In genomic region chr18:80247403-80247916, GRCh38 we compare ENCODE assay signal across 8 cellular contexts. TPM values are rescaled to one million over a fixed set of nuclear protein-coding genes. Genes with fewer than 3 reads are reported as not detected.
A peak's percentile ranks its signal among the peaks of the same experiment; 100 is the strongest.
DNase-seq lines count a peak whose midpoint lies in the region; ATAC-seq and TF ChIP-seq lines count a peak whose summit lies in the region.

Gene PARD6G, minus strand, starts transcription at chr18:80247514. Its CDS starts 166 bp downstream, at chr18:80247348.

- peak within 1 kb of the TSS; percentile 64 for H2AFZ ChIP-seq in fibroblast of lung (ENCODE audit: low read length)

- CTCF ChIA-PET in naive thymus-derived CD4-positive, alpha-beta T cell (lab: Charles Lee) = no interaction called here

- peaks cover 61% of the 10 kb centered on the region for H3K27me3 Mint-ChIP-seq in activated T-cell treated with anti-CD3 and anti-CD28 coated beads, Interleukin-2, amount 50 U/mL, for 72 hours (ENCODE audit: low read depth)
- peaks cover 17 to 55% (median 41%) of the 10 kb centered on the region in 5 donors for H3K27me3 Mint-ChIP-seq in naive thymus-derived CD4-positive, alpha-beta T cell

- in situ Hi-C loops in ACHN (cut with HindIII; ENCODE audit: low pct_ligation_motif_present, low pct_unique_long_range_greater_than_20kb, low sequenced_read_pairs) = no loop called here

- no peaks in the 10 kb centered on the region for H3K79me2 ChIP-seq in fibroblast of lung (ENCODE audit: control insufficient read depth, insufficient read depth, low read length)

- no peaks in the 10 kb centered on the region for H3K9me3 ChIP-seq in fibroblast of lung (ENCODE audit: control insufficient read depth, insufficient read depth, low read depth, low read length)
- no peaks in the 10 kb centered on the region for H3K9me3 ChIP-seq in naive thymus-derived CD4-positive, alpha-beta T cell (ENCODE audit: control insufficient read depth in 2 of 3, low read length in 3 of 3)

- peak within 1 kb of the TSS; percentile 56 to 73 for H3K4me3 Mint-ChIP-seq in activated T-cell treated with anti-CD3 and anti-CD28 coated beads, Interleukin-2, amount 50 U/mL, for 72 hours
- H3K4me3 Mint-ChIP-seq in naive thymus-derived CD4-positive, alpha-beta T cell = peak within 1 kb of the TSS; percentile 32 to 85 (median 64)

- H3K27ac Mint-ChIP-seq in activated T-cell treated with anti-CD3 and anti-CD28 coated beads, Interleukin-2, amount 50 U/mL, for 72 hours = no peak within 1 kb of the TSS
- no peak within 1 kb of the TSS for H3K27ac Mint-ChIP-seq in naive thymus-derived CD4-positive, alpha-beta T cell

- POLR2A ChIA-PET in naive thymus-derived CD4-positive, alpha-beta T cell (lab: Charles Lee) = no interaction called here

- no peaks in the 10 kb centered on the region for H3K4me1 ChIP-seq in fibroblast of lung (ENCODE audit: control insufficient read depth, extremely low read depth, insufficient read depth, low read length)
- H3K4me1 ChIP-seq in naive thymus-derived CD4-positive, alpha-beta T cell (ENCODE audit: control insufficient read depth in 2 of 2, insufficient read depth in 2 of 2, low read length in 2 of 2) = no peaks in the 10 kb centered on the region

- peak in 1 of 2 donors; percentile 34 for TF ChIP-seq CTCF in fibroblast of lung (conservative IDR thresholded peaks at IDR 0.05 in 1 of 2, IDR thresholded peaks at IDR 0.05 in 1 of 2; ENCODE audit: low read depth in 1 of 2, low read length in 2 of 2)

- intact Hi-C loops in naive thymus-derived CD4-positive, alpha-beta T cell (cut with micrococcal nuclease) = no loop called here

- H3K27me3 ChIP-seq in fibroblast of lung (ENCODE audit: control insufficient read depth, insufficient read depth, low read length) = peaks cover 14% of the 10 kb centered on the region
- H3K27me3 ChIP-seq in naive thymus-derived CD4-positive, alpha-beta T cell (ENCODE audit: control insufficient read depth in 2 of 2, insufficient read depth in 2 of 2, low read length in 2 of 2) = no peaks in the 10 kb centered on the region

- H3K9ac ChIP-seq in fibroblast of lung (ENCODE audit: insufficient read depth, low read length) = peak within 1 kb of the TSS; percentile 37

- no peaks in the 10 kb centered on the region for H3K9me3 Mint-ChIP-seq in activated T-cell treated with anti-CD3 and anti-CD28 coated beads, Interleukin-2, amount 50 U/mL, for 72 hours
- no peaks in the 10 kb centered on the region for H3K9me3 Mint-ChIP-seq in naive thymus-derived CD4-positive, alpha-beta T cell

- no peak within 1 kb of the TSS for H3K27ac ChIP-seq in fibroblast of lung (ENCODE audit: insufficient read depth, low read length)
- no peak within 1 kb of the TSS for H3K27ac ChIP-seq in naive thymus-derived CD4-positive, alpha-beta T cell (ENCODE audit: low read depth, low read length)

- peak; percentile 64 for DNase-seq in ACHN
- DNase-seq in NOMO-1 treated with DMSO at 0.1 percent for 48 hours (lab: John Stamatoyannopoulos, UW; ENCODE audit: unreplicated experiment) = peak; percentile 47
- peak; percentile 60 to 61 for DNase-seq in activated T-cell treated with anti-CD3 and anti-CD28 coated beads, Interleukin-2, amount 50 U/mL, for 72 hours
- DNase-seq in fibroblast of lung (ENCODE audit: low read depth in 2 of 2) = peak; percentile 64 to 66
- DNase-seq in naive thymus-derived CD4-positive, alpha-beta T cell = peak in 5 of 9 donors; percentile 9 to 55 (median 17)
- peak; percentile 29 to 55 for DNase-seq in stimulated activated CD8-positive, alpha-beta memory T cell treated with anti-CD3 and anti-CD28 coated beads, Interleukin-7, amount 100 ng/mL, for 4 hours (ENCODE audit: low read depth in 2 of 2)

- peak within 1 kb of the TSS; percentile 93 for H3K4me2 ChIP-seq in fibroblast of lung (ENCODE audit: extremely low read depth, insufficient read depth, low read length)

- peak within 1 kb of the TSS; percentile 52 to 64 (median 55) for H3K4me3 ChIP-seq in fibroblast of lung (replicated peaks in 1 of 4; ENCODE audit: control extremely low read depth in 1 of 4, insufficient read depth in 1 of 4, low read depth in 3 of 4, low read length in 4 of 4)
- H3K4me3 ChIP-seq in naive thymus-derived CD4-positive, alpha-beta T cell (ENCODE audit: low read length) = no peak within 1 kb of the TSS

- H3K4me1 Mint-ChIP-seq in activated T-cell treated with anti-CD3 and anti-CD28 coated beads, Interleukin-2, amount 50 U/mL, for 72 hours (ENCODE audit: low read depth) = peaks cover 5% of the 10 kb centered on the region
- H3K4me1 Mint-ChIP-seq in naive thymus-derived CD4-positive, alpha-beta T cell = peaks cover 0 to 15% (median 5%) of the 10 kb centered on the region in 7 donors

- ATAC-seq in GM19043 (IDR thresholded peaks at IDR 0.05; ENCODE audit: low read depth, unreplicated experiment) = peak; percentile 74
- ATAC-seq in HG03520 (IDR thresholded peaks at IDR 0.05; ENCODE audit: unreplicated experiment) = peak; percentile 64
- ATAC-seq in activated T-cell treated with anti-CD3 and anti-CD28 coated beads, Interleukin-2, amount 50 U/mL, for 72 hours (replicated peaks in 1 of 2) = peak; percentile 79 to 81
- ATAC-seq in naive thymus-derived CD4-positive, alpha-beta T cell = peak; percentile 91

- H3K36me3 Mint-ChIP-seq in activated T-cell treated with anti-CD3 and anti-CD28 coated beads, Interleukin-2, amount 50 U/mL, for 72 hours (ENCODE audit: insufficient read depth in 2 of 2) = no peaks in the 10 kb centered on the region
- H3K36me3 Mint-ChIP-seq in naive thymus-derived CD4-positive, alpha-beta T cell = no peaks in the 10 kb centered on the region

- no peaks in the 10 kb centered on the region for H3K36me3 ChIP-seq in fibroblast of lung (ENCODE audit: control insufficient read depth, insufficient read depth, low read length)
- no peaks in the 10 kb centered on the region for H3K36me3 ChIP-seq in naive thymus-derived CD4-positive, alpha-beta T cell (ENCODE audit: control insufficient read depth in 2 of 3, insufficient read depth in 3 of 3, low read length in 3 of 3)

- no peaks in the 10 kb centered on the region for H4K20me1 ChIP-seq in fibroblast of lung (ENCODE audit: control insufficient read depth, extremely low read depth, insufficient read depth, low read length)

RNA-seq across cellular contexts. Expression of gene PARD6G, which starts in this region (rescaled TPM):
- total RNA-seq in activated T-cell treated with anti-CD3 and anti-CD28 coated beads, Interleukin-2, amount 50 U/mL, for 72 hours = not detected
- total RNA-seq in fibroblast of lung = 2.1 and 3.1 TPM in 2 replicates
- 1.0 and 1.2 TPM in 2 replicates for polyA plus RNA-seq in fibroblast of lung
- 1.6 and 2.9 TPM in 2 replicates for polyA plus RNA-seq in fibroblast of lung (2012)
- 2.4 and 2.6 TPM in 2 replicates for polyA minus RNA-seq in fibroblast of lung (ENCODE audit: low replicate concordance)
- under 1 TPM in 4 of 5 experiments, not detected in 1; 0.07 to 0.16 (median 0.09) TPM for total RNA-seq in naive thymus-derived CD4-positive, alpha-beta T cell
- polyA plus RNA-seq in naive thymus-derived CD4-positive, alpha-beta T cell = not detected

Comparison
In these comparisons a context has a peak if more than half of its experiments do, and no peak if none do; other contexts are left out.
1. Peak in DNase-seq and ATAC-seq in activated T-cell treated with anti-CD3 and anti-CD28 coated beads, Interleukin-2, amount 50 U/mL, for 72 hours; RNA of the gene not detected or under 1 TPM.
2. Peak in DNase-seq and ATAC-seq in naive thymus-derived CD4-positive, alpha-beta T cell; RNA of the gene not detected or under 1 TPM.